ENCODE assay signal across 9 cellular contexts in the genomic region with DNA sequence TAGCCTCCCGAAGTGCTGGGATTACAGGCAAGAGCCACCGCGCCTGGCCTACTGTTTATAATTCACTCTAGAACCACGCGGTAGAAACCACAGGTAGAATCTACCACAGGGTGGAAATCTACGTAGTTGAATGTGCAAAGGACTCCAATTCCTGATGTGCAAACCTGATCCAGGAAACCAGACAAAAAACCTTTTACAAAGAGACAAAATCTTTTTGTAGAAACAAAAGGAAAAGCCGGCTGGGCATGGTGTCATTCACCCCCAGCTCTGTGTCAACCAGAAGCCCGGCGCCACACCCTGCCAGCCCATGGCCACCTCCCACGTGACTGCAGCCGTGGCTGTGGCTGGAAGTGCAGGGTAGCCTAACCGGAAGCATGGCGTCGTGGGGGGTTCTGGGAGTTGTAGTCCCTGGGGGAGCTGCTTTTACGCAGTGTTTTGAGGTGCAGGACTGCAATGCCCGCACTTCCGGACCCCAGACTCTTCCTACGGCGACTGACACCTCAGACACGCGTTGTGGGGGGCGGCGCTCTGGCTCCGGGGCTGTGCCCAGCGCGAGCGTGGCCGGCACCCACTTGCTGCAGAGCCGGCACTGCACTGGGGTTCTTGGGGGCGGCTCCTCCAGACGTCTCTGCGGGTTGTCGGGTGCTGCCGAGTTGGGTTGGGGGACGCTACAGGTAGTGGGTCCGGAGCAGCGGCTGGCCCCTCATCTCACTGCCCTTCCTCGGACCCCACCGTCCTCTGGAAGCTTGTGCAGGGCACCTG. TPM values are rescaled to one million over a fixed set of nuclear protein-coding genes. Genes with fewer than 3 reads are reported as not detected.
DNase-seq lines count a peak whose midpoint lies in the region; ATAC-seq, FAIRE-seq and TF ChIP-seq lines count a peak whose summit lies in the region.
"Had no signal": no experiment of that assay in that cellular context is flagged by ENCODE, and none has a peak within 500 bp of the region (broad histone marks: within the 10 kb centered on the region; RNA-seq: fewer than 3 reads in every experiment).

No MANE protein-coding gene starts in this region.

- H2AFZ ChIP-seq in keratinocyte (ENCODE audit: control insufficient read depth, low read length), result peak overlapping the region; percentile 94

- H3K4me2 ChIP-seq in keratinocyte (ENCODE audit: control insufficient read depth, extremely low read depth, insufficient read depth, low read depth, low read length), result peak overlapping the region; percentile 55

- H3K9ac ChIP-seq in keratinocyte (ENCODE audit: control insufficient read depth, extremely low read depth, insufficient read depth, low read length), result peak overlapping the region; percentile 43

- no peaks in the 10 kb centered on the region for H3K27me3 ChIP-seq in keratinocyte (ENCODE audit: control insufficient read depth, extremely low read depth, insufficient read depth, low read length)

- no peaks in the 10 kb centered on the region for H3K9me1 ChIP-seq in keratinocyte (ENCODE audit: control insufficient read depth, extremely low read depth, insufficient read depth, low read length)

- H4K20me1 ChIP-seq in keratinocyte (ENCODE audit: control insufficient read depth, extremely low read depth, insufficient read depth, low read length), result no peaks in the 10 kb centered on the region

- H3K9me3 ChIP-seq in keratinocyte (ENCODE audit: control insufficient read depth, low read depth, low read length), result no peaks in the 10 kb centered on the region

- H3K4me1 ChIP-seq in keratinocyte (ENCODE audit: control insufficient read depth, extremely low read depth, insufficient read depth, low read length), result peaks cover 7% of the 10 kb centered on the region

- DNase-seq in AG20443 (ENCODE audit: low spot score), result peak; percentile 97
- peak; percentile 94 for DNase-seq in NCI-H345 (lab: John Stamatoyannopoulos, UW)
- DNase-seq in activated CD4-positive, CD25-positive, alpha-beta regulatory T cell treated with anti-CD3 and anti-CD28 coated beads, Interleukin-2, amount 50 U/mL, for 16 hours (ENCODE audit: low read depth, low spot score), result peak; percentile 96
- peak; percentile 96 for DNase-seq in cerebellar cortex (ENCODE audit: low spot score)
- peak; percentile 60 for DNase-seq in keratinocyte (ENCODE audit: low read depth, low spot score)
- DNase-seq in stimulated activated CD4-positive, alpha-beta T cell treated with anti-CD3 and anti-CD28 coated beads, Interleukin-12 subunit alpha, Interleukin-12 subunit beta, amount 100 ng/mL, for 48 hours (ENCODE audit: low read depth in 2 of 3, low spot score in 1 of 3), result peak; percentile 93 to 96 (median 95)

- peak overlapping the region; percentile 46 to 68 (median 67) for H3K4me3 ChIP-seq in keratinocyte (ENCODE audit: control insufficient read depth in 2 of 3, extremely low read depth in 1 of 3, insufficient read depth in 2 of 3, low read depth in 1 of 3, low read length in 3 of 3)

- TF ChIP-seq CTCF in keratinocyte (optimal IDR thresholded peaks at IDR 0.05 in 1 of 3, IDR thresholded peaks at IDR 0.05 in 1 of 3, conservative IDR thresholded peaks at IDR 0.05 in 1 of 3; ENCODE audit: extremely low read depth in 1 of 3, insufficient read depth in 2 of 3, low read length in 3 of 3), result peak in 1 of 3 experiments; percentile 3

- dilution Hi-C loops in keratinocyte (cut with MboI; ENCODE audit: extremely low pct_ligation_motif_present, low sequenced_read_pairs), result no loop called here

- H3K27ac ChIP-seq in keratinocyte (ENCODE audit: control insufficient read depth, insufficient read depth, low read length), result peak overlapping the region; percentile 40

- H3K79me2 ChIP-seq in keratinocyte (ENCODE audit: control insufficient read depth, insufficient read depth, low read length), result no peaks in the 10 kb centered on the region

- peak; percentile 100 for ATAC-seq in GM19025 (IDR thresholded peaks at IDR 0.05; ENCODE audit: low read depth, unreplicated experiment)
- peak; percentile 99 for ATAC-seq in HG03280 (IDR thresholded peaks at IDR 0.05; ENCODE audit: unreplicated experiment)

- FAIRE-seq in keratinocyte (lab: Jason Lieb, UNC), result peak; percentile 34
- FAIRE-seq: colon had no signal

- no peaks in the 10 kb centered on the region for H3K36me3 ChIP-seq in keratinocyte (ENCODE audit: control insufficient read depth in 2 of 2, extremely low read depth in 1 of 2, insufficient read depth in 2 of 2, low read length in 2 of 2)

RNA-seq across cellular contexts. Expression of a gene that starts 41.5 kb away (rescaled TPM):
- 12.4 to 23.6 TPM (median 15.4 TPM) in 3 replicates for polyA plus RNA-seq in keratinocyte
- polyA plus RNA-seq in keratinocyte (2011; ENCODE audit: low read depth), result 21.6 TPM
- polyA plus RNA-seq in keratinocyte (2011; cell fraction: cytosol; rRNA removed), result 13.1 and 15.1 TPM in 2 replicates
- polyA plus RNA-seq in keratinocyte (2011; cell fraction: nucleus; rRNA removed), result 28.5 and 30.0 TPM in 2 replicates
- 9.2 and 17.1 TPM in 2 replicates for polyA plus RNA-seq in keratinocyte (2012; ENCODE audit: low replicate concordance)
- polyA minus RNA-seq in keratinocyte, result 19.3 to 27.7 TPM (median 24.0 TPM) in 3 replicates
- 18.4 TPM for polyA minus RNA-seq in keratinocyte (2011; cell fraction: cytosol; rRNA and poly(A)+ RNA removed)
- polyA minus RNA-seq in keratinocyte (2011; cell fraction: nucleus; rRNA and poly(A)+ RNA removed), result 25.0 and 42.5 TPM in 2 replicates

RNA-seq across cellular contexts. Expression of a gene that starts 57.7 kb away (rescaled TPM):
- not detected in 3 replicates for polyA plus RNA-seq in keratinocyte
- not detected for polyA plus RNA-seq in keratinocyte (2011; ENCODE audit: low read depth)
- polyA plus RNA-seq in keratinocyte (2011; cell fraction: cytosol; rRNA removed), result not detected in 2 replicates
- polyA plus RNA-seq in keratinocyte (2011; cell fraction: nucleus; rRNA removed), result 0.25 TPM in 1 of 2 replicates, not detected in the other
- polyA plus RNA-seq in keratinocyte (2012; ENCODE audit: low replicate concordance), result not detected in 2 replicates
- not detected in 3 replicates for polyA minus RNA-seq in keratinocyte
- not detected for polyA minus RNA-seq in keratinocyte (2011; cell fraction: cytosol; rRNA and poly(A)+ RNA removed)
- polyA minus RNA-seq in keratinocyte (2011; cell fraction: nucleus; rRNA and poly(A)+ RNA removed), result not detected in 2 replicates

Comparison
In these comparisons a context has a peak if more than half of its experiments do, and no peak if none do; other contexts are left out.
1. Peak in every context shown above with its lines: DNase-seq, ATAC-seq, H3K4me3 ChIP-seq and H3K27ac ChIP-seq.